In the genomic region with DNA sequence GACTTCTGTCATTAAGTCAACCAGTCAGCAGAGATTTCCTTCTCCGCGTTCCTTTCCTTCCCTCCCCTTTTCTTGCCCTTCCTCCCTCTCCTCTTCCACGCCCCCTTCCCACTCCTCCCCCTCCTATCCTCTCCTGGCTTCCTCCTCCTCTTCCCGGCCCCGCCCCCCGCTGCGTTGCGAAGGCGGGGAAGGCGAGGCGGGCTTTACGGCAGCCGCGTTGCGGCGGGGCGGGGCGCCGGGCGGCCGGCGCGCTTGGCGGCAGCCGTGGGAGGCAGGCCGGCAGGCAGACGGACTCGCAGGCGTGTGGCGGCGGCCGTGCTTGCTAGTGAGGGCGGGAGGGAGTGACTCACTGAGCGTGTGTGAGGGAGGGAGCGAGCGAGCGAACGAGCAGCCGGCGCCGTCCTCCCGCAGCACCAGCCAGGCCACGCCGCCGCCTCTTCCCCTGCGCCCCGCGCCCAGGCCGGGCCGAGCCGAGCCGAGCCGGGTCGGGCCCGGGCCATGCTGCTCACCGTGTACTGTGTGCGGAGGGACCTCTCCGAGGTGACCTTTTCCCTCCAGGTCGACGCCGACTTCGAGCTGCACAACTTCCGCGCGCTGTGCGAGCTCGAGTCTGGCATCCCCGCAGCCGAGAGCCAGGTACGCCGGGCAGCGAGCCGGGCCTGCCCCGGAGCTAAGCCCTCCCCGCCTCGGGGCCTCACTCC, we compare ENCODE assay signal across 8 cellular contexts. TPM values are rescaled to one million over a fixed set of nuclear protein-coding genes. Genes with fewer than 3 reads are reported as not detected.
A peak's percentile ranks its signal among the peaks of the same experiment; 100 is the strongest.
DNase-seq lines count a peak whose midpoint lies in the region; ATAC-seq and TF ChIP-seq lines count a peak whose summit lies in the region.

DDI2 (plus strand) TSS at position 286 of the 701 bp plus-strand sequence; CDS start at position 499, 213 bp downstream.

- ATAC-seq in GM19043 (IDR thresholded peaks at IDR 0.05; ENCODE audit: low read depth, unreplicated experiment) (peak; percentile 43), HG03432 (IDR thresholded peaks at IDR 0.05; ENCODE audit: unreplicated experiment) (peak; percentile 80)

- TF ChIP-seq CTCF in AG09309 (IDR thresholded peaks at IDR 0.05; ENCODE audit: control insufficient read depth, insufficient read depth, low read depth, low read length, missing control alignments), result no peak
- TF ChIP-seq CTCF in kidney epithelial cell (IDR thresholded peaks at IDR 0.05; ENCODE audit: insufficient read depth, low read length, poor library complexity, severe bottlenecking), result no peak

- peak; percentile 89 for DNase-seq in AG09309 (ENCODE audit: low read depth)
- peak; percentile 99 for DNase-seq in NCI-H510A (lab: John Stamatoyannopoulos, UW)
- peak; percentile 87 to 88 for DNase-seq in activated CD4-positive, alpha-beta T cell treated with anti-CD3 and anti-CD28 coated beads for 24 hours (ENCODE audit: low read depth in 2 of 2)
- peak; percentile 96 for DNase-seq in cerebellum (ENCODE audit: low spot score)
- DNase-seq in kidney epithelial cell (ENCODE audit: low read depth), result peak; percentile 84
- DNase-seq in stimulated activated CD4-positive, alpha-beta T cell treated with anti-CD3 and anti-CD28 coated beads, Interleukin-15, amount 100 ng/mL, for 24 hours, result peak; percentile 96

- no peaks in the 10 kb centered on the region for H3K36me3 ChIP-seq in kidney epithelial cell (ENCODE audit: control insufficient read depth, insufficient read depth, low read length)

- H3K4me3 ChIP-seq in AG09309 (ENCODE audit: control insufficient read depth, low read depth, low read length) (peak within 1 kb of the TSS; percentile 100), kidney epithelial cell (ENCODE audit: low read depth, low read length) (peak within 1 kb of the TSS; percentile 83)

- no peaks in the 10 kb centered on the region for H3K27me3 ChIP-seq in kidney epithelial cell (ENCODE audit: control insufficient read depth, insufficient read depth, low read length)

RNA-seq across cellular contexts. Expression of gene DDI2, which starts in this region (rescaled TPM):
- 34.2 TPM for total RNA-seq in cerebellum
- total RNA-seq in kidney epithelial cell, result 16.9 TPM in 2 replicates

Comparison
In these comparisons a context has a peak if more than half of its experiments do, and no peak if none do; other contexts are left out.
1. Peak in every context shown above with its lines: DNase-seq, ATAC-seq and H3K4me3 ChIP-seq.